12 cellular contexts compared by ENCODE assay signal in genomic region chr3:144429719-144430121, GRCh38.
DNase-seq lines count a peak whose midpoint lies in the region; ATAC-seq, FAIRE-seq and TF ChIP-seq lines count a peak whose summit lies in the region.
"Had no signal": no experiment of that assay in that cellular context is flagged by ENCODE, and none has a peak within 500 bp of the region (broad histone marks: within the 10 kb centered on the region; RNA-seq: fewer than 3 reads in every experiment).

No MANE protein-coding gene starts in this region.

- CTCF ChIA-PET in A673 (lab: Charles Lee) (no interaction called here), HEK293T (lab: Yijun Ruan, JAX) (no interaction called here)

- H3K27me3 ChIP-seq in A673 (replicated peaks; ENCODE audit: insufficient read depth, low read depth, low read length, poor library complexity): no peaks in the 10 kb centered on the region

- H3K27ac ChIP-seq in A673 (ENCODE audit: low read depth, low read length, poor library complexity, severe bottlenecking): no peak overlapping the region
- H3K27ac ChIP-seq: coronary artery had no signal

- H3K9me3 ChIP-seq in A673 (ENCODE audit: low read depth, low read length, poor library complexity, severe bottlenecking): no peaks in the 10 kb centered on the region

- no peaks in the 10 kb centered on the region for H3K36me3 ChIP-seq in A673 (ENCODE audit: insufficient read depth, low read length, poor library complexity, severe bottlenecking)

- H3K4me3 ChIP-seq in A673 (ENCODE audit: low read depth, low read length, poor library complexity, severe bottlenecking): no peak overlapping the region
- H3K4me3 ChIP-seq: coronary artery had no signal

- intact Hi-C loops in A673 (cut with micrococcal nuclease; ENCODE audit: unreplicated experiment): no loop called here

- peak; percentile 43 for DNase-seq in A673 (ENCODE audit: low spot score)
- no peak for DNase-seq in GM19239 (ENCODE audit: insufficient read length, low spot score)
- DNase-seq in HEK293T (ENCODE audit: extremely low spot score): no peak
- no peak for DNase-seq in NCI-H146 (lab: John Stamatoyannopoulos, UW)
- DNase-seq in C1 segment of cervical spinal cord (lab: John Stamatoyannopoulos, UW): no peak
- no peak for DNase-seq in T1000 (lab: John Stamatoyannopoulos, UW)
- DNase-seq: activated gamma-delta T cell; GF-D8; NK-92 treated with Interleukin-12 subunit alpha and Interleukin-12 subunit beta, amount 100 ng/mL, for 24 hours had no signal

- FAIRE-seq in GM19239 (lab: Jason Lieb, UNC): peak; percentile 49

- ATAC-seq in HG02763 (IDR thresholded peaks at IDR 0.05; ENCODE audit: unreplicated experiment) (peak; percentile 68), HG03558 (IDR thresholded peaks at IDR 0.05; ENCODE audit: extremely low read depth, unreplicated experiment) (peak; percentile 72)

- BruUV-seq in A673 (replicated peaks; lab: Mats Ljungman, UMichigan): no TSS peak

- no peaks in the 10 kb centered on the region for H3K4me1 ChIP-seq in A673 (ENCODE audit: insufficient read depth, low read length, poor library complexity, severe bottlenecking)

- no peak for TF ChIP-seq CTCF in A673 (conservative IDR thresholded peaks at IDR 0.05; ENCODE audit: low read depth, low read length)

- POLR2A ChIA-PET in A673 (lab: Charles Lee; ENCODE audit: low non-redundant PET): no interaction called here
- POLR2A ChIA-PET in HEK293T (lab: Yijun Ruan, JAX): no interaction called here

TF ChIP-seq in HEK293T, 16 proteins besides CTCF, POLR2A, EP300 and RAD21:
- no peak for TF ChIP-seq TARDBP (IDR thresholded peaks at IDR 0.05)
- TF ChIP-seq LEF1 (IDR thresholded peaks at IDR 0.05; ENCODE audit: borderline replicate concordance): no peak
- no peak for TF ChIP-seq HDGF (IDR thresholded peaks at IDR 0.05; ENCODE audit: borderline replicate concordance)
- no peak for TF ChIP-seq SUZ12 (IDR thresholded peaks at IDR 0.05)
- TF ChIP-seq FOXA1 (IDR thresholded peaks at IDR 0.05): no peak
- no peak for TF ChIP-seq L3MBTL2 (conservative IDR thresholded peaks at IDR 0.05)
TF ChIP-seq in HEK293T: peak in this region for 0.
